ENCODE assay signal across 1 cellular context in genomic region chr22:41528938-41529561, GRCh38.
A peak's percentile ranks its signal among the peaks of the same experiment; 100 is the strongest.
TF ChIP-seq lines count a peak whose summit lies in the region.

No MANE protein-coding gene starts in this region.

TF ChIP-seq in HepG2, 621 proteins besides CTCF, POLR2A, EP300 and RAD21 (continues in another document):
- TF ChIP-seq ZBTB7A (CRISPR knock-in tag; IDR thresholded peaks at IDR 0.05) (peak; percentile 90; the same call in 1 of the 2 replicates), ARID5B (CRISPR knock-in tag; IDR thresholded peaks at IDR 0.05) (peak; percentile 52; the same call in 1 of the 2 replicates), ZNF598 (CRISPR knock-in tag; IDR thresholded peaks at IDR 0.05; ENCODE audit: borderline replicate concordance) (0 out of 2 replicates have a peak, but pooled peaks have one; percentile 22), ZNF441 (CRISPR knock-in tag; IDR thresholded peaks at IDR 0.05; ENCODE audit: borderline replicate concordance) (peak; percentile 95), SOX5 (CRISPR knock-in tag; IDR thresholded peaks at IDR 0.05; ENCODE audit: borderline replicate concordance) (peak; percentile 74; the same call in 1 of the 2 replicates), RBAK (CRISPR knock-in tag; IDR thresholded peaks at IDR 0.05) (no peak), AGO2 (optimal IDR thresholded peaks at IDR 0.05; ENCODE audit: low read depth, low read length) (peak; percentile 88), ZNF724P (CRISPR knock-in tag; IDR thresholded peaks at IDR 0.05; ENCODE audit: borderline replicate concordance) (0 out of 2 replicates have a peak, but pooled peaks have one; percentile 45), MED1 (CRISPR knock-in tag; IDR thresholded peaks at IDR 0.05) (0 out of 2 replicates have a peak, but pooled peaks have one; percentile 26), ZFX (CRISPR knock-in tag; IDR thresholded peaks at IDR 0.05; ENCODE audit: low read depth) (peak; percentile 85), RBM22 (optimal IDR thresholded peaks at IDR 0.05; ENCODE audit: low read length) (peak; percentile 88), ZNF136 (CRISPR knock-in tag; IDR thresholded peaks at IDR 0.05; ENCODE audit: low read depth) (no peak), SP5 (CRISPR knock-in tag; IDR thresholded peaks at IDR 0.05; ENCODE audit: borderline replicate concordance, low read depth) (no peak), ZNF782 (CRISPR knock-in tag; IDR thresholded peaks at IDR 0.05; ENCODE audit: borderline replicate concordance) (no peak), MEIS2 (CRISPR knock-in tag; IDR thresholded peaks at IDR 0.05) (0 out of 2 replicates have a peak, but pooled peaks have one; percentile 63), LCORL (IDR thresholded peaks at IDR 0.05) (no peak), LCORL (CRISPR knock-in tag; IDR thresholded peaks at IDR 0.05) (peak; percentile 46; the same call in 1 of the 2 replicates), ZNF24 (IDR thresholded peaks at IDR 0.05) (no peak), DR1 (CRISPR knock-in tag; IDR thresholded peaks at IDR 0.05) (no peak; the same call in 1 of the 2 replicates), DNMT1 (CRISPR knock-in tag; IDR thresholded peaks at IDR 0.05) (no peak), ERF (CRISPR knock-in tag; IDR thresholded peaks at IDR 0.05) (no peak), RBFOX2 (IDR thresholded peaks at IDR 0.05; ENCODE audit: low read depth, low read length) (no peak), SOX6 (IDR thresholded peaks at IDR 0.05) (no peak), SOX6 (CRISPR knock-in tag; IDR thresholded peaks at IDR 0.05) (peak; percentile 88), REL (CRISPR knock-in tag; conservative IDR thresholded peaks at IDR 0.05) (no peak), KDM6A (CRISPR knock-in tag; IDR thresholded peaks at IDR 0.05; ENCODE audit: low read depth) (0 out of 2 replicates have a peak, but pooled peaks have one; percentile 33), PHF20 (CRISPR knock-in tag; IDR thresholded peaks at IDR 0.05) (no peak), ZFP41 (CRISPR knock-in tag; IDR thresholded peaks at IDR 0.05; ENCODE audit: borderline replicate concordance) (no peak), ZBTB7B (CRISPR knock-in tag; IDR thresholded peaks at IDR 0.05) (peak; percentile 58; the same call in 1 of the 2 replicates), MEF2D (CRISPR knock-in tag; IDR thresholded peaks at IDR 0.05) (no peak), ZNF580 (CRISPR knock-in tag; IDR thresholded peaks at IDR 0.05; ENCODE audit: borderline replicate concordance, low read depth) (0 out of 2 replicates have a peak, but pooled peaks have one; percentile 25), HIVEP1 (CRISPR knock-in tag; IDR thresholded peaks at IDR 0.05) (no peak), GATAD2A (CRISPR knock-in tag; IDR thresholded peaks at IDR 0.05) (peak; percentile 43; the same call in 1 of the 2 replicates)
- TF ChIP-seq, protein P1, sequence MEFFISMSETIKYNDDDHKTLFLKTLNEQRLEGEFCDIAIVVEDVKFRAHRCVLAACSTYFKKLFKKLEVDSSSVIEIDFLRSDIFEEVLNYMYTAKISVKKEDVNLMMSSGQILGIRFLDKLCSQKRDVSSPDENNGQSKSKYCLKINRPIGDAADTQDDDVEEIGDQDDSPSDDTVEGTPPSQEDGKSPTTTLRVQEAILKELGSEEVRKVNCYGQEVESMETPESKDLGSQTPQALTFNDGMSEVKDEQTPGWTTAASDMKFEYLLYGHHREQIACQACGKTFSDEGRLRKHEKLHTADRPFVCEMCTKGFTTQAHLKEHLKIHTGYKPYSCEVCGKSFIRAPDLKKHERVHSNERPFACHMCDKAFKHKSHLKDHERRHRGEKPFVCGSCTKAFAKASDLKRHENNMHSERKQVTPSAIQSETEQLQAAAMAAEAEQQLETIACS (CRISPR knock-in tag; IDR thresholded peaks at IDR 0.05): no peak
- TF ChIP-seq, protein P2, sequence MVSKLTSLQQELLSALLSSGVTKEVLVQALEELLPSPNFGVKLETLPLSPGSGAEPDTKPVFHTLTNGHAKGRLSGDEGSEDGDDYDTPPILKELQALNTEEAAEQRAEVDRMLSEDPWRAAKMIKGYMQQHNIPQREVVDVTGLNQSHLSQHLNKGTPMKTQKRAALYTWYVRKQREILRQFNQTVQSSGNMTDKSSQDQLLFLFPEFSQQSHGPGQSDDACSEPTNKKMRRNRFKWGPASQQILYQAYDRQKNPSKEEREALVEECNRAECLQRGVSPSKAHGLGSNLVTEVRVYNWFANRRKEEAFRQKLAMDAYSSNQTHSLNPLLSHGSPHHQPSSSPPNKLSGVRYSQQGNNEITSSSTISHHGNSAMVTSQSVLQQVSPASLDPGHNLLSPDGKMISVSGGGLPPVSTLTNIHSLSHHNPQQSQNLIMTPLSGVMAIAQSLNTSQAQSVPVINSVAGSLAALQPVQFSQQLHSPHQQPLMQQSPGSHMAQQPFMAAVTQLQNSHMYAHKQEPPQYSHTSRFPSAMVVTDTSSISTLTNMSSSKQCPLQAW (CRISPR knock-in tag; IDR thresholded peaks at IDR 0.05): 0 out of 2 replicates have a peak, but pooled peaks have one; percentile 19
- TF ChIP-seq, protein P3, sequence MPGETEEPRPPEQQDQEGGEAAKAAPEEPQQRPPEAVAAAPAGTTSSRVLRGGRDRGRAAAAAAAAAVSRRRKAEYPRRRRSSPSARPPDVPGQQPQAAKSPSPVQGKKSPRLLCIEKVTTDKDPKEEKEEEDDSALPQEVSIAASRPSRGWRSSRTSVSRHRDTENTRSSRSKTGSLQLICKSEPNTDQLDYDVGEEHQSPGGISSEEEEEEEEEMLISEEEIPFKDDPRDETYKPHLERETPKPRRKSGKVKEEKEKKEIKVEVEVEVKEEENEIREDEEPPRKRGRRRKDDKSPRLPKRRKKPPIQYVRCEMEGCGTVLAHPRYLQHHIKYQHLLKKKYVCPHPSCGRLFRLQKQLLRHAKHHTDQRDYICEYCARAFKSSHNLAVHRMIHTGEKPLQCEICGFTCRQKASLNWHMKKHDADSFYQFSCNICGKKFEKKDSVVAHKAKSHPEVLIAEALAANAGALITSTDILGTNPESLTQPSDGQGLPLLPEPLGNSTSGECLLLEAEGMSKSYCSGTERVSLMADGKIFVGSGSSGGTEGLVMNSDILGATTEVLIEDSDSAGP (CRISPR knock-in tag; IDR thresholded peaks at IDR 0.05; ENCODE audit: borderline replicate concordance): 0 out of 2 replicates have a peak, but pooled peaks have one; percentile 20
- TF ChIP-seq, protein P4, sequence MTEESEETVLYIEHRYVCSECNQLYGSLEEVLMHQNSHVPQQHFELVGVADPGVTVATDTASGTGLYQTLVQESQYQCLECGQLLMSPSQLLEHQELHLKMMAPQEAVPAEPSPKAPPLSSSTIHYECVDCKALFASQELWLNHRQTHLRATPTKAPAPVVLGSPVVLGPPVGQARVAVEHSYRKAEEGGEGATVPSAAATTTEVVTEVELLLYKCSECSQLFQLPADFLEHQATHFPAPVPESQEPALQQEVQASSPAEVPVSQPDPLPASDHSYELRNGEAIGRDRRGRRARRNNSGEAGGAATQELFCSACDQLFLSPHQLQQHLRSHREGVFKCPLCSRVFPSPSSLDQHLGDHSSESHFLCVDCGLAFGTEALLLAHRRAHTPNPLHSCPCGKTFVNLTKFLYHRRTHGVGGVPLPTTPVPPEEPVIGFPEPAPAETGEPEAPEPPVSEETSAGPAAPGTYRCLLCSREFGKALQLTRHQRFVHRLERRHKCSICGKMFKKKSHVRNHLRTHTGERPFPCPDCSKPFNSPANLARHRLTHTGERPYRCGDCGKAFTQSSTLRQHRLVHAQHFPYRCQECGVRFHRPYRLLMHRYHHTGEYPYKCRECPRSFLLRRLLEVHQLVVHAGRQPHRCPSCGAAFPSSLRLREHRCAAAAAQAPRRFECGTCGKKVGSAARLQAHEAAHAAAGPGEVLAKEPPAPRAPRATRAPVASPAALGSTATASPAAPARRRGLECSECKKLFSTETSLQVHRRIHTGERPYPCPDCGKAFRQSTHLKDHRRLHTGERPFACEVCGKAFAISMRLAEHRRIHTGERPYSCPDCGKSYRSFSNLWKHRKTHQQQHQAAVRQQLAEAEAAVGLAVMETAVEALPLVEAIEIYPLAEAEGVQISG (CRISPR knock-in tag; IDR thresholded peaks at IDR 0.05): no peak
- TF ChIP-seq, protein P5, sequence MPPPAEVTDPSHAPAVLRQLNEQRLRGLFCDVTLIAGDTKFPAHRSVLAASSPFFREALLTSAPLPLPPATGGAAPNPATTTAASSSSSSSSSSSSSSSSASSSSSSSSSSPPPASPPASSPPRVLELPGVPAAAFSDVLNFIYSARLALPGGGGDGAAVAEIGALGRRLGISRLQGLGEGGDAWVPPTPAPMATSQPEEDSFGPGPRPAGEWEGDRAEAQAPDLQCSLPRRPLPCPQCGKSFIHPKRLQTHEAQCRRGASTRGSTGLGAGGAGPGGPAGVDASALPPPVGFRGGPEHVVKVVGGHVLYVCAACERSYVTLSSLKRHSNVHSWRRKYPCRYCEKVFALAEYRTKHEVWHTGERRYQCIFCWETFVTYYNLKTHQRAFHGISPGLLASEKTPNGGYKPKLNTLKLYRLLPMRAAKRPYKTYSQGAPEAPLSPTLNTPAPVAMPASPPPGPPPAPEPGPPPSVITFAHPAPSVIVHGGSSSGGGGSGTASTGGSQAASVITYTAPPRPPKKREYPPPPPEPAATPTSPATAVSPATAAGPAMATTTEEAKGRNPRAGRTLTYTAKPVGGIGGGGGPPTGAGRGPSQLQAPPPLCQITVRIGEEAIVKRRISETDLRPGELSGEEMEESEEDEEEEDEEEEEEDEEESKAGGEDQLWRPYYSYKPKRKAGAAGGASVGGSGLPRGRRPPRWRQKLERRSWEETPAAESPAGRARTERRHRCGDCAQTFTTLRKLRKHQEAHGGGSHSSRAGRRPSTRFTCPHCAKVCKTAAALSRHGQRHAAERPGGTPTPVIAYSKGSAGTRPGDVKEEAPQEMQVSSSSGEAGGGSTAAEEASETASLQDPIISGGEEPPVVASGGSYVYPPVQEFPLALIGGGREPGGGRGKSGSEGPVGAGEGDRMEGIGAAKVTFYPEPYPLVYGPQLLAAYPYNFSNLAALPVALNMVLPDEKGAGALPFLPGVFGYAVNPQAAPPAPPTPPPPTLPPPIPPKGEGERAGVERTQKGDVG (CRISPR knock-in tag; IDR thresholded peaks at IDR 0.05; ENCODE audit: borderline replicate concordance): peak; percentile 57; the same call in 1 of the 2 replicates
- TF ChIP-seq, protein P6, sequence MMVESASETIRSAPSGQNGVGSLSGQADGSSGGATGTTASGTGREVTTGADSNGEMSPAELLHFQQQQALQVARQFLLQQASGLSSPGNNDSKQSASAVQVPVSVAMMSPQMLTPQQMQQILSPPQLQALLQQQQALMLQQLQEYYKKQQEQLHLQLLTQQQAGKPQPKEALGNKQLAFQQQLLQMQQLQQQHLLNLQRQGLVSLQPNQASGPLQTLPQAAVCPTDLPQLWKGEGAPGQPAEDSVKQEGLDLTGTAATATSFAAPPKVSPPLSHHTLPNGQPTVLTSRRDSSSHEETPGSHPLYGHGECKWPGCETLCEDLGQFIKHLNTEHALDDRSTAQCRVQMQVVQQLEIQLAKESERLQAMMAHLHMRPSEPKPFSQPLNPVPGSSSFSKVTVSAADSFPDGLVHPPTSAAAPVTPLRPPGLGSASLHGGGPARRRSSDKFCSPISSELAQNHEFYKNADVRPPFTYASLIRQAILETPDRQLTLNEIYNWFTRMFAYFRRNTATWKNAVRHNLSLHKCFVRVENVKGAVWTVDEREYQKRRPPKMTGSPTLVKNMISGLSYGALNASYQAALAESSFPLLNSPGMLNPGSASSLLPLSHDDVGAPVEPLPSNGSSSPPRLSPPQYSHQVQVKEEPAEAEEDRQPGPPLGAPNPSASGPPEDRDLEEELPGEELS (CRISPR knock-in tag; IDR thresholded peaks at IDR 0.05): 0 out of 2 replicates have a peak, but pooled peaks have one; percentile 10
- TF ChIP-seq, protein P7, sequence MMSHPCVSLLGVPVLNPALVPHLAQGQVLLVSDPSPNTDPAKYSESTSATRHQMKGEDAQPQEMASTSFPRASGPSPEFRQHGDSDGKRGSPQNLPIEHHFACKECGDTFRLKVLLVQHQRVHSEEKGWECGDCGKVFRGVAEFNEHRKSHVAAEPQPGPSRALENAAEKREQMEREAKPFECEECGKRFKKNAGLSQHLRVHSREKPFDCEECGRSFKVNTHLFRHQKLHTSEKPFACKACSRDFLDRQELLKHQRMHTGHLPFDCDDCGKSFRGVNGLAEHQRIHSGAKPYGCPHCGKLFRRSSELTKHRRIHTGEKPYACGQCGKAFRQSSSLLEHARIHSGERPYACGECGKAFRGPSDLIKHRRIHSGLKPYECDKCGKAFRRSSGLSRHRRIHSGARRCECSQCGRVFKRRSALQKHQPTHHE (CRISPR knock-in tag; IDR thresholded peaks at IDR 0.05; ENCODE audit: borderline replicate concordance): no peak
